Comparison of ENCODE assay signal across 8 cellular contexts in the genomic region with DNA sequence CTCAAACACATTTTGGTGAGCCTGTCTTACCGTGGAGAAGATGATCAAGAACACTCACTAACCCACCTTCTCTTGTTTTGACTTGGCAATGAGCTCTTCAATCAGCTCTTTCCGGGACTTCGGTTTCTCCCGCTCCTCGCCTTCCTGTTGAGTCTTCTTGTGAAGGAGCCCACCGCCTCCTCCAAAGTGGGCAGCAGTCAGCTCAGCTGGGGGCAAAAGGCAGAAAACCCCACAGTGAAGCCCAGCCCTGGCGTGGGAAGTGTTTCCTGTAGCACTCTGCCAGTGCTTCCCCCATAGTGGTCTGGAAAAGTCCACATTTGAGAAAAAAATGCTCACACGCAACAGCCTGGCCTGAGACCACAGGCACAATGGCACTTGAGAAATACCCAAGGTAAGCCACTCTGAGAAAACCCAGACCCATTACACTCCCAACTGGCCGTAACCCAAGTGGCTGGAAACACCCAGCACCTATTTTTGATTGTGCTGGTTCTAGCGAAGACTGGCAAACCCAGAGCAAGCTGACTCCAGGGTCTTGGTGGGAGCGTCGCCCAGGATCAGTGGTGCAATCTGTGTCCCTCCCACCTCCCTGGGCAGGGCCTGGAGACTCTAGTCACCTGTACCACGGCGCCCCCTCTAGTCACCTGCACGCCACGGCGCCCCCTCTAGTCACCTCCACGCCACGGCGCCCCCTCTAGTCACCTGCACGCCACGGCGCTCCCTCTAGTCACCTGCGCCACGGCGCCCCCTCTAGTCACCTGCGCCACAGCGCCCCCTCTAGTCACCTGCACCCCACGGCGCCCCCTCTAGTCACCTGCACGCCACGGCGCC. TPM values are rescaled to one million over a fixed set of nuclear protein-coding genes. Genes with fewer than 3 reads are reported as not detected.
A peak's percentile ranks its signal among the peaks of the same experiment; 100 is the strongest.
DNase-seq lines count a peak whose midpoint lies in the region; ATAC-seq lines count a peak whose summit lies in the region.
"Had no signal": no experiment of that assay in that cellular context is flagged by ENCODE, and none has a peak within 500 bp of the region (broad histone marks: within the 10 kb centered on the region; RNA-seq: fewer than 3 reads in every experiment).

No MANE protein-coding gene starts in this region.

- in situ Hi-C loops in KBM-7 (cut with MboI; ENCODE audit: low pct_unique_long_range_greater_than_20kb, low sequenced_read_pairs), result no loop called here

- H3K9me3 ChIP-seq in naive thymus-derived CD4-positive, alpha-beta T cell (ENCODE audit: control insufficient read depth in 2 of 3, low read length in 3 of 3), result no peaks in the 10 kb centered on the region
- H3K9me3 ChIP-seq: heart left ventricle had no signal

- no peaks in the 10 kb centered on the region for H3K27me3 ChIP-seq in naive thymus-derived CD4-positive, alpha-beta T cell (ENCODE audit: control insufficient read depth in 2 of 2, insufficient read depth in 2 of 2, low read length in 2 of 2)
- H3K27me3 ChIP-seq: heart left ventricle had no signal

- no peaks in the 10 kb centered on the region for H3K9me3 Mint-ChIP-seq in naive thymus-derived CD4-positive, alpha-beta T cell

- no peak overlapping the region for H3K4me3 ChIP-seq in naive thymus-derived CD4-positive, alpha-beta T cell (ENCODE audit: low read length)
- H3K4me3 ChIP-seq: heart left ventricle had no signal

- peaks cover 4% of the 10 kb centered on the region in 2 donors for H3K4me1 ChIP-seq in naive thymus-derived CD4-positive, alpha-beta T cell (ENCODE audit: control insufficient read depth in 2 of 2, insufficient read depth in 2 of 2, low read length in 2 of 2)

- H3K27ac Mint-ChIP-seq in naive thymus-derived CD4-positive, alpha-beta T cell, result peak overlapping the region; percentile 64 to 95 (median 88)

- peak overlapping the region; percentile 6 for H3K27ac ChIP-seq in naive thymus-derived CD4-positive, alpha-beta T cell (ENCODE audit: low read depth, low read length)

- DNase-seq in activated T-cell treated with anti-CD3 and anti-CD28 coated beads for 48 hours (ENCODE audit: low read depth) (peak; percentile 76), GDM1 (lab: John Stamatoyannopoulos, UW) (no peak), KBM-7 (no peak), ecto neural progenitor cell (ENCODE audit: low spot score) (no peak)
- peak in 2 of 9 donors; percentile 47 to 82 for DNase-seq in naive thymus-derived CD4-positive, alpha-beta T cell
- DNase-seq: heart left ventricle had no signal

- intact Hi-C loops in naive thymus-derived CD4-positive, alpha-beta T cell (cut with micrococcal nuclease), result loop anchor here (1.0 to 2.0 kb wide), 5 partner anchors 8 to 198 kb away; partner anchors contain the start of genes GRK4 (in 1 of the 2), NOP14 (in 1 of the 2) and TNIP2 (in 1 of the 2)

- peaks cover 8 to 59% (median 22%) of the 10 kb centered on the region in 5 donors for H3K36me3 Mint-ChIP-seq in naive thymus-derived CD4-positive, alpha-beta T cell

- no peaks in the 10 kb centered on the region for H3K27me3 Mint-ChIP-seq in naive thymus-derived CD4-positive, alpha-beta T cell

- H3K36me3 ChIP-seq in naive thymus-derived CD4-positive, alpha-beta T cell (ENCODE audit: control insufficient read depth in 2 of 3, insufficient read depth in 3 of 3, low read length in 3 of 3), result peaks cover 18 to 88% (median 32%) of the 10 kb centered on the region in 3 experiments

- H3K4me1 Mint-ChIP-seq in naive thymus-derived CD4-positive, alpha-beta T cell, result peaks cover 7 to 54% (median 35%) of the 10 kb centered on the region in 7 donors

- CTCF ChIA-PET in naive thymus-derived CD4-positive, alpha-beta T cell (lab: Charles Lee), result interaction anchor here (0.7 to 1.3 kb wide), 4 partner anchors 18 to 350 kb away, joined by 3 to 6 read pairs (median 3); no protein-coding TSS in a partner anchor

- ATAC-seq in GM18867 (IDR thresholded peaks at IDR 0.05; ENCODE audit: unreplicated experiment), result peak; percentile 56
- peak; percentile 54 for ATAC-seq in HG03039 (IDR thresholded peaks at IDR 0.05; ENCODE audit: unreplicated experiment)
- peak; percentile 76 for ATAC-seq in naive thymus-derived CD4-positive, alpha-beta T cell

- peak overlapping the region in 5 of 10 donors; percentile 19 to 73 (median 31) for H3K4me3 Mint-ChIP-seq in naive thymus-derived CD4-positive, alpha-beta T cell

- POLR2A ChIA-PET in naive thymus-derived CD4-positive, alpha-beta T cell (lab: Charles Lee), result interaction anchor here (0.9 to 1.5 kb wide), 3 partner anchors 9 to 191 kb away, joined by 3 to 6 read pairs (median 3); partner anchors contain the start of genes GRK4 and NOP14

RNA-seq across cellular contexts. Expression of gene NOP14, which starts 8.6 kb away (rescaled TPM):
- 10 to 100 TPM; 23.1 to 59.8 (median 43.9) TPM for total RNA-seq in naive thymus-derived CD4-positive, alpha-beta T cell
- 10 to 100 TPM; 12.6 to 33.7 TPM for polyA plus RNA-seq in naive thymus-derived CD4-positive, alpha-beta T cell

RNA-seq across cellular contexts. Expression of gene GRK4, which starts 8.8 kb away (rescaled TPM):
- total RNA-seq in naive thymus-derived CD4-positive, alpha-beta T cell, result 1 to 10 TPM; 1.7 to 4.0 (median 2.8) TPM
- polyA plus RNA-seq in naive thymus-derived CD4-positive, alpha-beta T cell, result 1 to 10 TPM; 1.7 to 2.1 TPM
